10 cellular contexts compared by ENCODE assay signal in genomic region chr1:24805534-24806301, GRCh38.
DNase-seq lines count a peak whose midpoint lies in the region; ATAC-seq and TF ChIP-seq lines count a peak whose summit lies in the region.
"Had no signal": no experiment of that assay in that cellular context is flagged by ENCODE, and none has a peak within 500 bp of the region (broad histone marks: within the 10 kb centered on the region; RNA-seq: fewer than 3 reads in every experiment).

No MANE protein-coding gene starts in this region.

- peak; percentile 31 for DNase-seq in HS-27A (ENCODE audit: low read depth)
- DNase-seq in amniotic epithelial cell (ENCODE audit: low read depth) = peak; percentile 75
- DNase-seq in left cardiac atrium = peak; percentile 42
- peak; percentile 21 for DNase-seq in thoracic aorta (ENCODE audit: low spot score)
- DNase-seq in GM20000 (ENCODE audit: low spot score) = no peak
- no peak for DNase-seq in DMS79 treated with DMSO at 0.1 percent for 48 hours (lab: John Stamatoyannopoulos, UW)
- DNase-seq: midbrain; NCI-H1930; stimulated activated CD4-positive, alpha-beta T cell treated with anti-CD3 and anti-CD28 coated beads, Interleukin-4, amount 100 ng/mL, for 4 hours had no signal

- intact Hi-C loops in left cardiac atrium (cut with DNase I) = no loop called here

- no peak for TF ChIP-seq CTCF in thoracic aorta (IDR thresholded peaks at IDR 0.05)
- TF ChIP-seq CTCF in GM20000 (IDR thresholded peaks at IDR 0.05; ENCODE audit: extremely low read depth, missing control alignments) = no peak

- H3K4me3 ChIP-seq in thoracic aorta = no peak overlapping the region

- no peaks in the 10 kb centered on the region for H3K27me3 ChIP-seq in thoracic aorta (replicated peaks; ENCODE audit: insufficient read depth)

- peaks cover 67 to 91% of the 10 kb centered on the region in 2 donors for H3K4me1 ChIP-seq in thoracic aorta (ENCODE audit: control insufficient read depth in 1 of 2, low read depth in 2 of 2)

- H3K27ac ChIP-seq in thoracic aorta = peak overlapping the region in 1 of 2 donors; percentile 39

- ATAC-seq in left cardiac atrium = peak in 1 of 2 donors; percentile 64
- ATAC-seq in thoracic aorta (ENCODE audit: insufficient number of reproducible peaks, low FRiP score, low read depth) = no peak
- no peak for ATAC-seq in HG03565 (IDR thresholded peaks at IDR 0.05; ENCODE audit: unreplicated experiment)

- no peaks in the 10 kb centered on the region for H3K36me3 ChIP-seq in thoracic aorta

- H3K9me3 ChIP-seq in thoracic aorta = no peaks in the 10 kb centered on the region

Comparison
In these comparisons a context has a peak if more than half of its experiments do, and no peak if none do; other contexts are left out.
1. DNase-seq: peak in HS-27A (single experiment), amniotic epithelial cell (single experiment), left cardiac atrium (single experiment) and thoracic aorta (single experiment); none in GM20000 (single experiment) and DMS79 treated with DMSO at 0.1 percent for 48 hours (single experiment).